In the genomic region with DNA sequence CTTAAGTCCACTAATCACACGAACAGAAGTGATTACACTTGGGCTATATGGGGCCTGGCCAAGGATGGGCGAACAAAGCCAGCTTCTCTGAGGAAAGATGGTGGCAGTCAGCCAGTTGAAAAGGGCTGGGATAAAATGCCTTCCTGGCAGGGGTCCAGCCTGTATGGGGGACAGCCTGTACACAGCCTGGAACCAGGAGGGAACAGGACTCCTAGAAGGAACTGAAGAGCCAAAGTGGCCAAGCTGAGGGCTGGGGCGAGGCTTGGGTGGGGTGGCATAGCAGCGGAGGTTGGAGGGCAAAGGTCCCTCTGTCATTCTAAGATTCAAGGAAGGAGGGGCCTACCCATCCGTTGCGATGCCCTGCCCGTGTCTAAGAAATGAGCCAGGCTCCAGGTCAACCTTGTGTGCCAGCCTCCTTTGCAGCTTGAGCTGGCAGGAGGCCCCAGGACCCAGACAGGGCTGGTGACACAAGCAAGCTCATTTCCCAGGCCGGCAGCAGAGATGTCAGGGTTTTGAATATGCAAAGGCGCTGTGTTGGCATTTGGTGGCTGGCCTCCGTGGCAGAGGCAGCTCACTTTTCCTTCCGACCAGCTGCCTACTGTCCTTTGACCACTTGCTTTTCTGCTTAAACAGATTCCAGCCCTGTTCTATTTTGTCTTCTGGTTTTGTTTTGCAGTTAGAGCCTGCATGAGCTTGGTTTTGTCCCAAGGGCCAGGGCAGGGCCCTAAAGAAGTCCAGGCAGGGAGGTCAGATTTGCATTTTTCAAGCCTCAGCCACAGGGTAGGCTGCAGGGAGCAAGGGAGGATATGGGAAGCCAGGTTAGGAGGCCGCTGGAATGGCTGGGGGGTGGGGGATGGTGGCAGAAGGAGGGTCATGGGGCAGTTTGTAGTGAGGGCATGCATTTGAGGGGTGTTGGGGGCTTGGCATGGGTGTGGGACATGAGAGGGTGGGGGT, we compare ENCODE assay signal across 2 cellular contexts.
A peak's percentile ranks its signal among the peaks of the same experiment; 100 is the strongest.
TF ChIP-seq lines count a peak whose summit lies in the region.

No MANE protein-coding gene starts in this region.

TF ChIP-seq in Ishikawa, 13 proteins besides CTCF, POLR2A, EP300 and RAD21:
- peak; percentile 40; the same call in 1 of the 2 replicates for TF ChIP-seq NFIC (IDR thresholded peaks at IDR 0.05)
- no peak for TF ChIP-seq ZBTB7A (IDR thresholded peaks at IDR 0.05; ENCODE audit: low read depth)

TF ChIP-seq in HepG2, 621 proteins besides CTCF, POLR2A, EP300 and RAD21:
- no peak for TF ChIP-seq ZNF24 (IDR thresholded peaks at IDR 0.05)
- TF ChIP-seq MTF2 (CRISPR knock-in tag; IDR thresholded peaks at IDR 0.05; ENCODE audit: borderline replicate concordance), result no peak
- no peak for TF ChIP-seq ZZZ3 (CRISPR knock-in tag; IDR thresholded peaks at IDR 0.05; ENCODE audit: borderline replicate concordance)
